17 cellular contexts compared by ENCODE assay signal in the genomic region with DNA sequence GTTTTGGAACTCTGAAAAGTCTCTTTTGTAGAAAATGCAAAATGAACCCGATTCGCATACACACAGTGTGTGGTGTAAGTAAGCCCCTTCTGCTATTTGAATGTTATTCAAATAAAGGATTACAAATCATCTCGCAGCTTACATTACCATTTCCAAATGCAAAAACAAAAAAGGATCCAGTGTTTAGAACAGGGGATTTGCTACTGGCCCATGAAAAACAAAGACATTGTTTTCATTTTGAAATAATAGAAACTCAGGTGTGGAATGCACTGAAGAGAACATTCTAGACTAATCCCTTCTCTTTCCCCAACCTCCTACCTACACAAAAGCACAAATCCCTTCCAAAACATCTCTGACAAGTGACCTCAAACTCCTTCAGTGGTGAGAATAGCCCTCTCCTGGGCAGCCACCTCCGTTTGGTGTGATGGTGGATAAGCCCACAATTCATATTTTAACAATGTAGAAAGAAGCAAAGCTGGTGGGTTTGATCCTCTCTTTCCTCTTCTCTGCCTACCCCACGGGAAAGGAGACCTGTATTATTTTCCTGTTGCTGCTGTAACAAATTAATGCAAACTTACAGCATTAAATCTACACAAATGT.
DNase-seq lines count a peak whose midpoint lies in the region; ATAC-seq and TF ChIP-seq lines count a peak whose summit lies in the region.
"Had no signal": no experiment of that assay in that cellular context is flagged by ENCODE, and none has a peak within 500 bp of the region (broad histone marks: within the 10 kb centered on the region; RNA-seq: fewer than 3 reads in every experiment).

No MANE protein-coding gene starts in this region.

- H3K9me3 ChIP-seq in H9 (ENCODE audit: control insufficient read depth, low read depth, low read length): no peaks in the 10 kb centered on the region
- no peaks in the 10 kb centered on the region for H3K9me3 ChIP-seq in PC-9 (ENCODE audit: insufficient read depth, low read depth)

- peaks cover 7 to 41% (median 8%) of the 10 kb centered on the region in 3 experiments; a peak in 6 of 7 replicates for H3K36me3 Mint-ChIP-seq in H9 (ENCODE audit: insufficient read depth in 1 of 3, low read depth in 3 of 3)
- H3K36me3 Mint-ChIP-seq in WTC11: peaks cover 18% of the 10 kb centered on the region
- H3K36me3 Mint-ChIP-seq: CD8-positive, alpha-beta memory T cell had no signal

- intact Hi-C loops in PC-9 (cut with micrococcal nuclease; ENCODE audit: unreplicated experiment): no loop called here

- H3K4me3 ChIP-seq in PC-9: no peak overlapping the region
- H3K4me3 ChIP-seq: GM12878, GM23248 had no signal

- H3K9ac ChIP-seq in H9 (ENCODE audit: extremely low read depth, insufficient read length, low read length): no peak overlapping the region
- H3K9ac ChIP-seq: GM23248, KMS-11 had no signal

- H3K4me2 ChIP-seq in H9 (ENCODE audit: insufficient read depth, insufficient read length, low read length) (no peak overlapping the region), PC-9 (no peak overlapping the region)
- H3K4me2 ChIP-seq: KMS-11 had no signal

- H3K36me3 ChIP-seq in PC-9 (ENCODE audit: low read depth): no peaks in the 10 kb centered on the region

- H3K27ac Mint-ChIP-seq in H9: peak overlapping the region in 2 of 3 experiments; percentile 42 to 96; a peak in 5 of 7 replicates
- H3K27ac Mint-ChIP-seq in WTC11: peak overlapping the region; percentile 26; the same call in 1 of the 2 replicates

- H3K4ac ChIP-seq in H9 (ENCODE audit: low read depth, low read length): no peak overlapping the region

- no peaks in the 10 kb centered on the region for H3K79me2 ChIP-seq in H9 (ENCODE audit: insufficient read depth, low read length)
- H3K79me2 ChIP-seq in PC-9 (ENCODE audit: low read depth): no peaks in the 10 kb centered on the region

- no peak overlapping the region for H2BK20ac ChIP-seq in H9 (ENCODE audit: low read depth, low read length, poor library complexity, severe bottlenecking)

- H3K14ac ChIP-seq in H9 (ENCODE audit: insufficient read depth, low read length): no peak overlapping the region

- H2BK120ac ChIP-seq in H9 (ENCODE audit: low read depth, low read length, poor library complexity, severe bottlenecking): no peak overlapping the region

- ATAC-seq in WTC11: no peak
- ATAC-seq: GM12878 had no signal

- H2BK12ac ChIP-seq in H9 (ENCODE audit: insufficient read length, low read depth, low read length): no peak overlapping the region

- no peak overlapping the region for H2BK15ac ChIP-seq in H9 (ENCODE audit: low read depth, low read length)

- H3K23me2 ChIP-seq in H9 (ENCODE audit: insufficient read length, low read depth, low read length, poor library complexity, severe bottlenecking): no peaks in the 10 kb centered on the region

- no peaks in the 10 kb centered on the region for H3K79me1 ChIP-seq in H9 (ENCODE audit: insufficient read depth, low read depth, low read length, poor library complexity, severe bottlenecking)

- no peaks in the 10 kb centered on the region for H3K9me2 ChIP-seq in PC-9 (ENCODE audit: insufficient read depth)

- no peaks in the 10 kb centered on the region for H3F3A ChIP-seq in PC-9 (ENCODE audit: insufficient read depth, low read depth)

- CTCF ChIA-PET in WTC11 (lab: Charles Lee): no interaction called here
- CTCF ChIA-PET in PC-9 (lab: Charles Lee): no interaction called here

- H3K9me3 Mint-ChIP-seq in H9 (peaks cover 12 to 17% of the 10 kb centered on the region in 2 experiments), WTC11 (peaks cover 37% of the 10 kb centered on the region)

- no peak overlapping the region for H2BK5ac ChIP-seq in H9 (ENCODE audit: insufficient read length, low read length)

- H3K4me1 ChIP-seq in H9 (ENCODE audit: insufficient read depth, low read length): peaks cover 3% of the 10 kb centered on the region; the same call in 1 of the 2 replicates
- no peaks in the 10 kb centered on the region for H3K4me1 ChIP-seq in PC-9 (replicated peaks; ENCODE audit: insufficient read depth)

- H4K20me1 ChIP-seq in H9 (ENCODE audit: control insufficient read depth, insufficient read depth, insufficient read length) (no peaks in the 10 kb centered on the region), PC-9 (ENCODE audit: insufficient read depth) (no peaks in the 10 kb centered on the region)

- no peak overlapping the region for H4K8ac ChIP-seq in H9 (replicated peaks; ENCODE audit: insufficient read length, low read depth, low read length)

- no peak overlapping the region for H4K5ac ChIP-seq in H9 (ENCODE audit: insufficient read length, low read depth, low read length)

- H3K4me3 Mint-ChIP-seq in H9 (no peak overlapping the region; a peak in 1 of 5 replicates), WTC11 (no peak overlapping the region)
- H3K4me3 Mint-ChIP-seq: CD8-positive, alpha-beta memory T cell had no signal

- no peak overlapping the region for H2AFZ ChIP-seq in H9 (ENCODE audit: low read length)
- no peak overlapping the region for H2AFZ ChIP-seq in PC-9
- H2AFZ ChIP-seq: GM23248 had no signal

- no peak overlapping the region for H3K23ac ChIP-seq in H9 (ENCODE audit: insufficient read length, low read depth, low read length)

- H2AK5ac ChIP-seq in H9 (ENCODE audit: insufficient read length, low read length): no peak overlapping the region

- peaks cover 5% of the 10 kb centered on the region; the same call in 1 of the 2 replicates for H3K27me3 Mint-ChIP-seq in H9 (ENCODE audit: low read depth)
- peaks cover 4% of the 10 kb centered on the region; the same call in 1 of the 2 replicates for H3K27me3 Mint-ChIP-seq in WTC11 (ENCODE audit: low read depth)

- BruUV-seq in PC-9 (replicated peaks; lab: Mats Ljungman, UMichigan): no TSS peak

- WGBS in H9 (ENCODE audit: extremely low coverage, insufficient read length, low lambda C conversion rate): no CpG with 5 or more reads among the region's 5 CpGs

- H3K4me1 Mint-ChIP-seq in H9: peaks cover 56% of the 10 kb centered on the region in 2 experiments
- peaks cover 42% of the 10 kb centered on the region for H3K4me1 Mint-ChIP-seq in WTC11

- no peak overlapping the region for H3T11ph ChIP-seq in H9 (ENCODE audit: low read length)

- H3K27ac ChIP-seq in H9 (ENCODE audit: insufficient read length, low read depth, low read length): no peak overlapping the region
- no peak overlapping the region for H3K27ac ChIP-seq in PC-9
- H3K27ac ChIP-seq: GM23248, KMS-11 had no signal

- no peak overlapping the region for H4K91ac ChIP-seq in H9 (ENCODE audit: insufficient read length, low read depth, low read length)

- DNase-seq in H9 (no peak), NCI-H1048 (lab: John Stamatoyannopoulos, UW) (peak; percentile 81), WTC11 (ENCODE audit: low spot score) (no peak), SW480 (ENCODE audit: low spot score) (no peak), NCI-H524 (lab: John Stamatoyannopoulos, UW) (no peak), PC-9 (no peak), AG08396 (ENCODE audit: low spot score) (no peak)
- DNase-seq: ACHN; AML-193; CD8-positive, alpha-beta memory T cell; COR-L47; DMS 273 treated with DMSO at 0.1 percent for 48 hours; DMS53; EL; GM23248 had no signal

- H3K56ac ChIP-seq in H9 (ENCODE audit: insufficient read length, low read depth, low read length): no peak overlapping the region

- TF ChIP-seq CTCF in H9 (conservative IDR thresholded peaks at IDR 0.05) (no peak), WTC11 (IDR thresholded peaks at IDR 0.05) (no peak), PC-9 (conservative IDR thresholded peaks at IDR 0.05) (no peak)

- no peak overlapping the region for H3K18ac ChIP-seq in H9 (ENCODE audit: insufficient read length, low read depth, low read length)

- no peaks in the 10 kb centered on the region for H3K27me3 ChIP-seq in H9 (ENCODE audit: insufficient read depth, low read length)
- peaks cover 97% of the 10 kb centered on the region for H3K27me3 ChIP-seq in PC-9 (ENCODE audit: insufficient read depth, low read depth)

- POLR2A ChIA-PET in WTC11 (lab: Charles Lee) (no interaction called here), PC-9 (lab: Charles Lee; ENCODE audit: unreplicated experiment) (no interaction called here)

TF ChIP-seq in WTC11, 78 proteins besides CTCF, POLR2A, EP300 and RAD21 (continues in another document):
- TF ChIP-seq FOXP1 (CRISPR knock-in tag; IDR thresholded peaks at IDR 0.05; ENCODE audit: borderline replicate concordance) (no peak), NR2C2 (CRISPR knock-in tag; IDR thresholded peaks at IDR 0.05) (no peak), ZNF219 (CRISPR knock-in tag; IDR thresholded peaks at IDR 0.05; ENCODE audit: borderline replicate concordance) (no peak), GTF2I (CRISPR knock-in tag; conservative IDR thresholded peaks at IDR 0.05) (no peak), SP1 (CRISPR knock-in tag; conservative IDR thresholded peaks at IDR 0.05) (no peak), ERG (CRISPR knock-in tag; IDR thresholded peaks at IDR 0.05) (no peak)
- TF ChIP-seq, protein P1, sequence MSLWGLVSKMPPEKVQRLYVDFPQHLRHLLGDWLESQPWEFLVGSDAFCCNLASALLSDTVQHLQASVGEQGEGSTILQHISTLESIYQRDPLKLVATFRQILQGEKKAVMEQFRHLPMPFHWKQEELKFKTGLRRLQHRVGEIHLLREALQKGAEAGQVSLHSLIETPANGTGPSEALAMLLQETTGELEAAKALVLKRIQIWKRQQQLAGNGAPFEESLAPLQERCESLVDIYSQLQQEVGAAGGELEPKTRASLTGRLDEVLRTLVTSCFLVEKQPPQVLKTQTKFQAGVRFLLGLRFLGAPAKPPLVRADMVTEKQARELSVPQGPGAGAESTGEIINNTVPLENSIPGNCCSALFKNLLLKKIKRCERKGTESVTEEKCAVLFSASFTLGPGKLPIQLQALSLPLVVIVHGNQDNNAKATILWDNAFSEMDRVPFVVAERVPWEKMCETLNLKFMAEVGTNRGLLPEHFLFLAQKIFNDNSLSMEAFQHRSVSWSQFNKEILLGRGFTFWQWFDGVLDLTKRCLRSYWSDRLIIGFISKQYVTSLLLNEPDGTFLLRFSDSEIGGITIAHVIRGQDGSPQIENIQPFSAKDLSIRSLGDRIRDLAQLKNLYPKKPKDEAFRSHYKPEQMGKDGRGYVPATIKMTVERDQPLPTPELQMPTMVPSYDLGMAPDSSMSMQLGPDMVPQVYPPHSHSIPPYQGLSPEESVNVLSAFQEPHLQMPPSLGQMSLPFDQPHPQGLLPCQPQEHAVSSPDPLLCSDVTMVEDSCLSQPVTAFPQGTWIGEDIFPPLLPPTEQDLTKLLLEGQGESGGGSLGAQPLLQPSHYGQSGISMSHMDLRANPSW (CRISPR knock-in tag; conservative IDR thresholded peaks at IDR 0.05; ENCODE audit: low read depth): no peak
